In genomic region chr5:135535420-135535819, GRCh38 we compare ENCODE assay signal across 18 cellular contexts. TPM values are rescaled to one million over a fixed set of nuclear protein-coding genes. Genes with fewer than 3 reads are reported as not detected.
DNase-seq lines count a peak whose midpoint lies in the region; ATAC-seq and TF ChIP-seq lines count a peak whose summit lies in the region.
"Had no signal": no experiment of that assay in that cellular context is flagged by ENCODE, and none has a peak within 500 bp of the region (broad histone marks: within the 10 kb centered on the region; RNA-seq: fewer than 3 reads in every experiment).

No MANE protein-coding gene starts in this region.

- peak overlapping the region; percentile 58 for H2AFZ ChIP-seq in mammary epithelial cell (ENCODE audit: low read depth, low read length)

- no peak for TF ChIP-seq CTCF in mammary epithelial cell (conservative IDR thresholded peaks at IDR 0.05 in 1 of 2, IDR thresholded peaks at IDR 0.05 in 1 of 2; ENCODE audit: extremely low read depth in 1 of 2, insufficient read depth in 1 of 2, low read depth in 1 of 2, low read length in 2 of 2)

- no peaks in the 10 kb centered on the region for H3K9me3 ChIP-seq in mammary epithelial cell (replicated peaks; ENCODE audit: insufficient read depth, low read length)

- intact Hi-C loops in mammary epithelial cell (cut with micrococcal nuclease): no loop called here

- no peak overlapping the region for H3K9ac ChIP-seq in mammary epithelial cell (ENCODE audit: insufficient read depth, low read length)

- H3K79me2 ChIP-seq in mammary epithelial cell (ENCODE audit: insufficient read depth, low read length): no peaks in the 10 kb centered on the region

- H3K36me3 ChIP-seq in mammary epithelial cell (ENCODE audit: insufficient read depth, low read length) (no peaks in the 10 kb centered on the region), urinary bladder (ENCODE audit: insufficient read depth) (no peaks in the 10 kb centered on the region)

- H3K4me1 ChIP-seq in mammary epithelial cell (ENCODE audit: insufficient read depth, low read length) (peaks cover 10% of the 10 kb centered on the region), urinary bladder (ENCODE audit: insufficient read depth) (no peaks in the 10 kb centered on the region)

- peaks cover 24% of the 10 kb centered on the region for H3K27me3 ChIP-seq in mammary epithelial cell (ENCODE audit: insufficient read depth, low read length)

- BruUV-seq in mammary epithelial cell (replicated peaks; lab: Mats Ljungman, UMichigan): no TSS peak

- 1% methylated on average over 10 of the region's 44 CpGs for WGBS in mammary epithelial cell (ENCODE audit: low coverage, missing lambda C conversion rate)
- WGBS in urinary bladder: 1% methylated on average over 44 of the region's 44 CpGs

- in situ Hi-C loops in mammary epithelial cell (cut with MboI; ENCODE audit: low sequenced_read_pairs in 2 of 2): no loop called here

- no peak overlapping the region for H3K27ac ChIP-seq in mammary epithelial cell (ENCODE audit: insufficient read depth, low read depth, low read length)
- H3K27ac ChIP-seq in urinary bladder (ENCODE audit: low read depth): no peak overlapping the region

- H3K4me3 ChIP-seq in mammary epithelial cell (replicated peaks in 1 of 3; ENCODE audit: insufficient read depth in 1 of 3, low read depth in 2 of 3, low read length in 3 of 3) (peak overlapping the region in 2 of 3 experiments; percentile 22 to 23), urinary bladder (ENCODE audit: low read depth, low read length) (peak overlapping the region; percentile 19)

- peak overlapping the region; percentile 84 for H3K4me2 ChIP-seq in mammary epithelial cell (ENCODE audit: insufficient read depth, low read depth, low read length)

- peak; percentile 1 for DNase-seq in NOMO-1 treated with DMSO at 0.1 percent for 48 hours (lab: John Stamatoyannopoulos, UW; ENCODE audit: unreplicated experiment)
- no peak for DNase-seq in NOMO-1 treated with dmso at 0.1 percent for 144 hours (lab: John Stamatoyannopoulos, UW; ENCODE audit: unreplicated experiment)
- DNase-seq in mammary epithelial cell: peak; percentile 17
- peak; percentile 60 for DNase-seq in islet precursor cell
- DNase-seq in UCSD-AML1 (lab: John Stamatoyannopoulos, UW; ENCODE audit: unreplicated experiment): no peak
- DNase-seq in cerebellum (ENCODE audit: low spot score): no peak
- DNase-seq: activated CD8-positive, alpha-beta memory T cell treated with anti-CD3 and anti-CD28 coated beads, Interleukin-2, amount 50 U/mL, for 4 hours; activated naive CD4-positive, alpha-beta T cell treated with anti-CD3 and anti-CD28 coated beads for 36 hours; left cardiac atrium; NCI-H446 treated with DMSO at 0.1 percent for 48 hours; PC-3; stimulated activated CD4-positive, alpha-beta T cell treated with anti-CD3 and anti-CD28 coated beads, Interleukin-12 subunit alpha, Interleukin-12 subunit beta, amount 100 ng/mL, for 4 hours; T-helper 1 cell had no signal

- no peaks in the 10 kb centered on the region for H4K20me1 ChIP-seq in mammary epithelial cell (ENCODE audit: insufficient read depth, low read length)

- CTCF ChIA-PET in mammary epithelial cell (lab: Charles Lee; ENCODE audit: low non-redundant PET): no interaction called here

- ATAC-seq in HG03521 (IDR thresholded peaks at IDR 0.05; ENCODE audit: unreplicated experiment): no peak
- ATAC-seq: left cardiac atrium, PC-3 had no signal

- dilution Hi-C loops in mammary epithelial cell (cut with HindIII; ENCODE audit: low sequenced_read_pairs): no loop called here

RNA-seq across cellular contexts. Expression of gene NEUROG1, which starts 0.3 kb away (rescaled TPM):
- total RNA-seq in mammary epithelial cell (not detected), urinary bladder (not detected), cerebellum (2.6 TPM)
- polyA plus RNA-seq in mammary epithelial cell (not detected), urinary bladder (not detected)
- polyA minus RNA-seq in mammary epithelial cell: not detected
- total RNA-seq: A673; activated naive CD4-positive, alpha-beta T cell treated with anti-CD3 and anti-CD28 coated beads for 36 hours; cardiac septum; left cardiac atrium; LHCN-M2; PC-3 had no signal

RNA-seq across cellular contexts. Expression of gene CXCL14, which starts 43.4 kb away (rescaled TPM):
- 100 to 1,000 TPM in 1 of 2 donors, 1 to 10 TPM in 1; 7.2 to 145 TPM for total RNA-seq in mammary epithelial cell
- 0.85 TPM for polyA plus RNA-seq in mammary epithelial cell
- not detected for polyA minus RNA-seq in mammary epithelial cell
- total RNA-seq in urinary bladder: 16.0 TPM
- polyA plus RNA-seq in urinary bladder: 107 TPM
- total RNA-seq in cerebellum: 0.73 TPM
- total RNA-seq: A673; activated naive CD4-positive, alpha-beta T cell treated with anti-CD3 and anti-CD28 coated beads for 36 hours; LHCN-M2; PC-3 had no signal

Comparison
In these comparisons a context has a peak if more than half of its experiments do, and no peak if none do; other contexts are left out.
1. DNase-seq: peak in NOMO-1 treated with DMSO at 0.1 percent for 48 hours (single experiment), mammary epithelial cell (single experiment) and islet precursor cell (single experiment); none in NOMO-1 treated with dmso at 0.1 percent for 144 hours (single experiment), UCSD-AML1 (single experiment) and cerebellum (single experiment).